In genomic region chr9:41090386-41090785, GRCh38 we compare ENCODE assay signal across 6 cellular contexts. TPM values are rescaled to one million over a fixed set of nuclear protein-coding genes. Genes with fewer than 3 reads are reported as not detected.
"Had no signal": no experiment of that assay in that cellular context is flagged by ENCODE, and none has a peak within 500 bp of the region (broad histone marks: within the 10 kb centered on the region; RNA-seq: fewer than 3 reads in every experiment).

No MANE protein-coding gene starts in this region.

RNA-seq across cellular contexts. Expression of gene FOXD4L6, which starts 38.1 kb away (rescaled TPM):
- total RNA-seq: HT-29, HT1080, IMR-90, K562 had no signal
- polyA plus RNA-seq: HepG2, IgD-negative memory B cell, IMR-90, K562 had no signal
